28 cellular contexts compared by ENCODE assay signal in the genomic region with DNA sequence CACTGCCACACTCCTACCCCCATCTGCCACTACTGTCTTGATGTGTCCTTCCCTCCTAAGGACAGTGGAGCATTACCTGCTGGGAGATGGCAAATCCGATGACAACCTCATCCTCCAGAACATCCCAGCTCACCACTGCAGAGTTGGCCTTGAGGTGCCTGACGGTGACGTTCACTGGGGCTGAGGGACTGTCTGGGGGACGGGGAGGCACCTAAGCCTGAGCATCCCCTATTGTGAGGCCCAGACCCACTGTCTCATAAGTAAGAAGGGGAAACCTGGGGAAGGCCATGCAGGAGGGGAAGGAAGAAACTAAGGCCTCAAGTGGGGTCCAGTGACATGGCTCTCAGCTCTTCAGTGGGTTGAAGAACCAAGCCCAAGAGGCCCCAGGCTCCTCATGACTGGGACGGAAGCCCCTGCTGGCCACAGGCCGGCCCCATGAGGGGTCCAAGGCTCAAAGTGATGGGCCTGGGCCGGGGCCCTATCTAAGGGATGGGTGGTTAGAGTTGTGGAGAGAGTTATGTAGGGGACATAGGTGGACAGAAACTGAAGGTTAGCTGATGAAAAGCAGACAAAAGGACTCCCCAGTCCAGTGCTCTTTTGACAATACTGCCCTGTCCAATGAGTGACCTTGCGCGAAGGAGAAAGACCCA. TPM values are rescaled to one million over a fixed set of nuclear protein-coding genes. Genes with fewer than 3 reads are reported as not detected.
DNase-seq lines count a peak whose midpoint lies in the region; ATAC-seq and TF ChIP-seq lines count a peak whose summit lies in the region.
"Had no signal": no experiment of that assay in that cellular context is flagged by ENCODE, and none has a peak within 500 bp of the region (broad histone marks: within the 10 kb centered on the region; RNA-seq: fewer than 3 reads in every experiment).

No MANE protein-coding gene starts in this region.

- no peak for TF ChIP-seq CTCF in prostate gland (IDR thresholded peaks at IDR 0.05)

- H3K4me1 Mint-ChIP-seq in central memory CD8-positive, alpha-beta T cell: peaks cover 34% of the 10 kb centered on the region
- peaks cover 11 to 28% (median 14%) of the 10 kb centered on the region in 7 donors for H3K4me1 Mint-ChIP-seq in naive thymus-derived CD4-positive, alpha-beta T cell
- H3K4me1 Mint-ChIP-seq in stimulated activated effector memory CD8-positive, alpha-beta T cell treated with anti-CD3 and anti-CD28 coated beads, Interleukin-12 subunit alpha, Interleukin-12 subunit beta, amount 100 ng/mL, for 72 hours: peaks cover 30% of the 10 kb centered on the region

- no peak for ATAC-seq in central memory CD8-positive, alpha-beta T cell (replicated peaks; ENCODE audit: extremely low read depth, poor library complexity, severe bottlenecking)
- ATAC-seq in naive thymus-derived CD4-positive, alpha-beta T cell: no peak
- no peak for ATAC-seq in stimulated activated effector memory CD8-positive, alpha-beta T cell treated with anti-CD3 and anti-CD28 coated beads, Interleukin-12 subunit alpha, Interleukin-12 subunit beta, amount 100 ng/mL, for 72 hours
- ATAC-seq: A549; activated naive CD4-positive, alpha-beta T cell treated with anti-CD3 and anti-CD28 coated beads, Interleukin-2, amount 50 U/mL, for 72 hours; activated T-cell treated with anti-CD3 and anti-CD28 coated beads, Interleukin-2, amount 50 U/mL, for 4 hours had no signal

- no peak overlapping the region for H3K4me3 ChIP-seq in naive thymus-derived CD4-positive, alpha-beta T cell (ENCODE audit: low read length)
- H3K4me3 ChIP-seq in prostate gland: no peak overlapping the region
- H3K4me3 ChIP-seq: A549, skin epidermis had no signal

- no peaks in the 10 kb centered on the region for H3K9me3 ChIP-seq in naive thymus-derived CD4-positive, alpha-beta T cell (ENCODE audit: control insufficient read depth in 2 of 3, low read length in 3 of 3)
- no peaks in the 10 kb centered on the region for H3K9me3 ChIP-seq in prostate gland
- H3K9me3 ChIP-seq: A549, ascending aorta, SJCRH30 had no signal

- H3K27me3 ChIP-seq in naive thymus-derived CD4-positive, alpha-beta T cell (ENCODE audit: control insufficient read depth in 2 of 2, insufficient read depth in 2 of 2, low read length in 2 of 2): peaks cover 0 to 15% of the 10 kb centered on the region in 2 donors
- no peaks in the 10 kb centered on the region for H3K27me3 ChIP-seq in prostate gland (replicated peaks; ENCODE audit: insufficient read depth)
- H3K27me3 ChIP-seq: ascending aorta, SJCRH30 had no signal

- no peaks in the 10 kb centered on the region for H3K36me3 ChIP-seq in naive thymus-derived CD4-positive, alpha-beta T cell (ENCODE audit: control insufficient read depth in 2 of 3, insufficient read depth in 3 of 3, low read length in 3 of 3)
- H3K36me3 ChIP-seq in prostate gland: no peaks in the 10 kb centered on the region
- H3K36me3 ChIP-seq: ascending aorta had no signal

- peak overlapping the region; percentile 77 for H3K4me3 Mint-ChIP-seq in central memory CD8-positive, alpha-beta T cell
- H3K4me3 Mint-ChIP-seq in naive thymus-derived CD4-positive, alpha-beta T cell: peak overlapping the region in 7 of 10 donors; percentile 9 to 83 (median 64)
- H3K4me3 Mint-ChIP-seq in stimulated activated effector memory CD8-positive, alpha-beta T cell treated with anti-CD3 and anti-CD28 coated beads, Interleukin-12 subunit alpha, Interleukin-12 subunit beta, amount 100 ng/mL, for 72 hours: peak overlapping the region; percentile 68

- 88% methylated on average over 9 of the region's 9 CpGs for WGBS in prostate gland

- peaks cover 5% of the 10 kb centered on the region for H3K36me3 Mint-ChIP-seq in central memory CD8-positive, alpha-beta T cell (ENCODE audit: insufficient read depth)
- peaks cover 15 to 35% (median 20%) of the 10 kb centered on the region in 5 donors for H3K36me3 Mint-ChIP-seq in naive thymus-derived CD4-positive, alpha-beta T cell
- H3K36me3 Mint-ChIP-seq in stimulated activated effector memory CD8-positive, alpha-beta T cell treated with anti-CD3 and anti-CD28 coated beads, Interleukin-12 subunit alpha, Interleukin-12 subunit beta, amount 100 ng/mL, for 72 hours: no peaks in the 10 kb centered on the region
- H3K36me3 Mint-ChIP-seq: activated naive CD4-positive, alpha-beta T cell treated with anti-CD3 and anti-CD28 coated beads, Interleukin-2, amount 50 U/mL, for 72 hours had no signal

- peaks cover 0 to 11% of the 10 kb centered on the region in 2 donors for H3K4me1 ChIP-seq in naive thymus-derived CD4-positive, alpha-beta T cell (ENCODE audit: control insufficient read depth in 2 of 2, insufficient read depth in 2 of 2, low read length in 2 of 2)
- H3K4me1 ChIP-seq in prostate gland (replicated peaks): peaks cover 4% of the 10 kb centered on the region

- POLR2A ChIA-PET in naive thymus-derived CD4-positive, alpha-beta T cell (lab: Charles Lee): no interaction called here

- CTCF ChIA-PET in naive thymus-derived CD4-positive, alpha-beta T cell (lab: Charles Lee): interaction anchor here (0.6 kb wide), 1 partner anchor 79 kb away, joined by 3 read pairs; no protein-coding TSS in a partner anchor

- no peak for TF ChIP-seq POLR2A in prostate gland (IDR thresholded peaks at IDR 0.05)

- H3K27ac Mint-ChIP-seq in central memory CD8-positive, alpha-beta T cell (ENCODE audit: low read depth): peak overlapping the region; percentile 60
- no peak overlapping the region for H3K27ac Mint-ChIP-seq in naive thymus-derived CD4-positive, alpha-beta T cell
- H3K27ac Mint-ChIP-seq in stimulated activated effector memory CD8-positive, alpha-beta T cell treated with anti-CD3 and anti-CD28 coated beads, Interleukin-12 subunit alpha, Interleukin-12 subunit beta, amount 100 ng/mL, for 72 hours: peak overlapping the region; percentile 58
- H3K27ac Mint-ChIP-seq: activated naive CD4-positive, alpha-beta T cell treated with anti-CD3 and anti-CD28 coated beads, Interleukin-2, amount 50 U/mL, for 72 hours; HFFc6; IgD-negative memory B cell had no signal

- peaks cover 46% of the 10 kb centered on the region for H3K27me3 Mint-ChIP-seq in central memory CD8-positive, alpha-beta T cell
- peaks cover 33 to 42% (median 36%) of the 10 kb centered on the region in 5 donors for H3K27me3 Mint-ChIP-seq in naive thymus-derived CD4-positive, alpha-beta T cell

- intact Hi-C loops in naive thymus-derived CD4-positive, alpha-beta T cell (cut with micrococcal nuclease): no loop called here
- intact Hi-C loops in prostate gland (cut with DNase I): no loop called here

- no peaks in the 10 kb centered on the region for H3K9me3 Mint-ChIP-seq in central memory CD8-positive, alpha-beta T cell
- no peaks in the 10 kb centered on the region for H3K9me3 Mint-ChIP-seq in naive thymus-derived CD4-positive, alpha-beta T cell
- H3K9me3 Mint-ChIP-seq in stimulated activated effector memory CD8-positive, alpha-beta T cell treated with anti-CD3 and anti-CD28 coated beads, Interleukin-12 subunit alpha, Interleukin-12 subunit beta, amount 100 ng/mL, for 72 hours: no peaks in the 10 kb centered on the region
- H3K9me3 Mint-ChIP-seq: activated naive CD4-positive, alpha-beta T cell treated with anti-CD3 and anti-CD28 coated beads, Interleukin-2, amount 50 U/mL, for 72 hours; activated T-cell treated with anti-CD3 and anti-CD28 coated beads, Interleukin-2, amount 50 U/mL, for 4 hours; HFFc6; IgD-negative memory B cell had no signal

- peak; percentile 55 for DNase-seq in activated effector memory CD4-positive, alpha-beta T cell treated with anti-CD3 and anti-CD28 coated beads, Interleukin-2, amount 50 U/mL, for 16 hours
- DNase-seq in activated effector memory CD4-positive, alpha-beta T cell treated with Interleukin-2 at 50 U/mL for 16 hours: no peak
- no peak for DNase-seq in central memory CD8-positive, alpha-beta T cell (ENCODE audit: low spot score in 2 of 2)
- no peak for DNase-seq in naive thymus-derived CD4-positive, alpha-beta T cell
- no peak for DNase-seq in stimulated activated effector memory CD8-positive, alpha-beta T cell treated with anti-CD3 and anti-CD28 coated beads, Interleukin-12 subunit alpha, Interleukin-12 subunit beta, amount 100 ng/mL, for 72 hours (ENCODE audit: low spot score in 2 of 2)
- no peak for DNase-seq in prostate gland (ENCODE audit: low spot score)
- DNase-seq in retina: no peak
- DNase-seq in iPS-NIHi11 (ENCODE audit: low spot score): no peak
- DNase-seq: activated CD4-positive, alpha-beta T cell treated with anti-CD3 and anti-CD28 coated beads for 1 hour; activated T-cell treated with anti-CD3 and anti-CD28 coated beads, Interleukin-2, amount 50 U/mL, for 4 hours; cerebellar nuclear complex; HFFc6; NCI-H2029 treated with DMSO at 0.1 percent for 48 hours; NCI-H226; NCI-H748 treated with DMSO at 0.1 percent for 48 hours; stimulated activated CD4-positive, alpha-beta T cell treated with anti-CD3 and anti-CD28 coated beads, Interleukin-1b, Interleukin-23, amount 100 ng/mL, for 48 hours; substantia nigra had no signal

- no peak overlapping the region for H3K27ac ChIP-seq in naive thymus-derived CD4-positive, alpha-beta T cell (ENCODE audit: low read depth, low read length)
- H3K27ac ChIP-seq in prostate gland: no peak overlapping the region
- H3K27ac ChIP-seq: A549, epithelial cell of prostate, skin epidermis had no signal

RNA-seq across cellular contexts. Expression of gene FNDC5, which starts 1.8 kb away (rescaled TPM):
- not detected for total RNA-seq in naive thymus-derived CD4-positive, alpha-beta T cell
- polyA plus RNA-seq in naive thymus-derived CD4-positive, alpha-beta T cell: under 1 TPM in 1 of 2 donors, not detected in 1; 0.25 TPM
- 10 to 100 TPM in 1 of 2 donors, 1 to 10 TPM in 1; 1.5 to 19.1 TPM for total RNA-seq in prostate gland
- total RNA-seq: activated CD8-positive, alpha-beta memory T cell treated with anti-CD3 and anti-CD28 coated beads for 36 hours; activated naive CD4-positive, alpha-beta T cell treated with anti-CD3 and anti-CD28 coated beads, Interleukin-2, amount 50 U/mL, for 72 hours; activated T-cell treated with anti-CD3 and anti-CD28 coated beads, Interleukin-2, amount 50 U/mL, for 4 hours had no signal
- polyA plus RNA-seq: IgD-negative memory B cell had no signal

RNA-seq across cellular contexts. Expression of gene HPCA, which starts 17.4 kb away (rescaled TPM):
- total RNA-seq in naive thymus-derived CD4-positive, alpha-beta T cell: under 1 TPM in 2 of 5 experiments, not detected in 3; 0.31 to 0.43 TPM
- not detected for polyA plus RNA-seq in naive thymus-derived CD4-positive, alpha-beta T cell
- total RNA-seq in prostate gland: 1 to 10 TPM in 1 of 2 donors, not detected in 1; 1.6 TPM
- total RNA-seq: activated CD8-positive, alpha-beta memory T cell treated with anti-CD3 and anti-CD28 coated beads for 36 hours; activated T-cell treated with anti-CD3 and anti-CD28 coated beads, Interleukin-2, amount 50 U/mL, for 4 hours; ascending aorta; Daoy; SJCRH30; urinary bladder had no signal
- polyA plus RNA-seq: BJ, IgD-negative memory B cell had no signal

RNA-seq across cellular contexts. Expression of gene TMEM54, which starts 32.3 kb away (rescaled TPM):
- total RNA-seq in naive thymus-derived CD4-positive, alpha-beta T cell: not detected
- not detected for polyA plus RNA-seq in naive thymus-derived CD4-positive, alpha-beta T cell
- 100 to 1,000 TPM in 1 of 2 donors, 10 to 100 TPM in 1; 96.2 to 239 TPM for total RNA-seq in prostate gland
- polyA plus RNA-seq: IgD-negative memory B cell had no signal

RNA-seq across cellular contexts. Expression of gene S100PBP, which starts 51.5 kb away (rescaled TPM):
- 10 to 100 TPM; 36.3 to 69.0 (median 60.2) TPM for total RNA-seq in naive thymus-derived CD4-positive, alpha-beta T cell
- polyA plus RNA-seq in naive thymus-derived CD4-positive, alpha-beta T cell: 1 to 10 TPM; 9.3 to 9.6 TPM
- 10 to 100 TPM; 27.1 to 72.5 TPM for total RNA-seq in prostate gland

RNA-seq across cellular contexts. Expression of gene YARS1, which starts 51.8 kb away (rescaled TPM):
- 100 to 1,000 TPM in 2 of 5 experiments, 10 to 100 TPM in 3; 70.2 to 175 (median 86.8) TPM for total RNA-seq in naive thymus-derived CD4-positive, alpha-beta T cell
- 10 to 100 TPM; 48.6 to 49.5 TPM for polyA plus RNA-seq in naive thymus-derived CD4-positive, alpha-beta T cell
- 10 to 100 TPM; 32.0 to 63.5 TPM for total RNA-seq in prostate gland

Comparison
In these comparisons a context has a peak if more than half of its experiments do, and no peak if none do; other contexts are left out.
1. H3K27ac Mint-ChIP-seq: peak in central memory CD8-positive, alpha-beta T cell (single experiment) and stimulated activated effector memory CD8-positive, alpha-beta T cell treated with anti-CD3 and anti-CD28 coated beads, Interleukin-12 subunit alpha, Interleukin-12 subunit beta, amount 100 ng/mL, for 72 hours (single experiment); none in naive thymus-derived CD4-positive, alpha-beta T cell (0 of 9).
2. RNA of gene TMEM54, which starts 32.3 kb away (total RNA-seq): 96.2 to 239 TPM in prostate gland; not detected in naive thymus-derived CD4-positive, alpha-beta T cell; every median in the first group is over 10 times any median in the second.
3. Peak in every context shown above with its lines, with median percentiles within 50 percentile points of each other: H3K4me3 Mint-ChIP-seq.